17 cellular contexts compared by ENCODE assay signal in genomic region chr19:6042776-6043726, GRCh38.
"Had no signal": no experiment of that assay in that cellular context is flagged by ENCODE, and none has a peak within 500 bp of the region (broad histone marks: within the 10 kb centered on the region; RNA-seq: fewer than 3 reads in every experiment).

No MANE protein-coding gene starts in this region.

- H3K27me3 Mint-ChIP-seq: activated CD4-positive, alpha-beta memory T cell treated with anti-CD3 and anti-CD28 coated beads, Interleukin-2, amount 10 ng/mL, durations not matched to agents 7 days and 5 days; activated naive CD4-positive, alpha-beta T cell treated with anti-CD3 and anti-CD28 coated beads, Interleukin-2, amount 50 U/mL, for 24 hours; T-cell had no signal

- H3K9me3 Mint-ChIP-seq: activated naive CD4-positive, alpha-beta T cell treated with anti-CD3 and anti-CD28 coated beads, Interleukin-2, amount 50 U/mL, for 24 hours; activated T-helper 2 cell treated with anti-CD3 and anti-CD28 coated beads, Interferon-gamma antibody, Interleukin-2, Interleukin-4, amounts not matched to agents 10 μg/mL and 5 μg/mL and 100 μg/mL, durations not matched to agents 14 hours and 24 hours and 36 hours; memory B cell; neural progenitor cell; stimulated activated naive B cell treated with anti-CD40 and anti-IgM and Interleukin-4, amounts not matched to agents 10 μg/mL and 1 μg/mL and 100 μg/mL, for 72 hours; T-cell had no signal

- H3K9ac ChIP-seq: neural progenitor cell had no signal

- DNase-seq: activated CD4-positive, alpha-beta memory T cell treated with anti-CD3 and anti-CD28 coated beads, Interleukin-2, amount 10 ng/mL, durations not matched to agents 7 days and 5 days; body of pancreas; esophagus squamous epithelium; foreskin fibroblast; left lung; pancreas; small intestine; stimulated activated naive B cell treated with anti-CD40 and anti-IgM and Interleukin-4, amounts not matched to agents 10 μg/mL and 1 μg/mL and 100 μg/mL, for 72 hours; T-cell; upper lobe of right lung had no signal

- H3K4me1 Mint-ChIP-seq: activated naive CD4-positive, alpha-beta T cell treated with anti-CD3 and anti-CD28 coated beads, Interleukin-2, amount 50 U/mL, for 24 hours; T-cell had no signal

- H3K36me3 Mint-ChIP-seq: memory B cell; stimulated activated naive B cell treated with anti-CD40 and anti-IgM and Interleukin-4, amounts not matched to agents 10 μg/mL and 1 μg/mL and 100 μg/mL, for 72 hours had no signal

- H2AFZ ChIP-seq: neural progenitor cell had no signal

- H3K9me3 ChIP-seq: body of pancreas, esophagus squamous epithelium, left lung, pancreas, suprapubic skin, upper lobe of right lung had no signal

- FAIRE-seq: endometrium, pancreas, small intestine had no signal

- H3K27me3 ChIP-seq: body of pancreas, esophagus squamous epithelium, left lung, neural progenitor cell, pancreas, suprapubic skin, upper lobe of right lung had no signal

- H3K27ac ChIP-seq: body of pancreas, esophagus squamous epithelium, left lung, neural progenitor cell, pancreas, suprapubic skin, upper lobe of right lung, VCaP had no signal

- H3K4me1 ChIP-seq: body of pancreas, pancreas, suprapubic skin, upper lobe of right lung had no signal

- ATAC-seq: body of pancreas; left lung; pancreas; stimulated activated naive B cell treated with anti-CD40 and anti-IgM and Interleukin-4, amounts not matched to agents 10 μg/mL and 1 μg/mL and 100 μg/mL, for 72 hours; T-cell; upper lobe of right lung had no signal

- H3K4me3 Mint-ChIP-seq: activated CD4-positive, alpha-beta memory T cell treated with anti-CD3 and anti-CD28 coated beads, Interleukin-2, amount 10 ng/mL, durations not matched to agents 7 days and 5 days; activated naive CD4-positive, alpha-beta T cell treated with anti-CD3 and anti-CD28 coated beads, Interleukin-2, amount 50 U/mL, for 24 hours; memory B cell; neural progenitor cell; stimulated activated naive B cell treated with anti-CD40 and anti-IgM and Interleukin-4, amounts not matched to agents 10 μg/mL and 1 μg/mL and 100 μg/mL, for 72 hours; T-cell had no signal

- H3K4me2 ChIP-seq: neural progenitor cell had no signal

- H3K4me3 ChIP-seq: body of pancreas, esophagus squamous epithelium, left lung, neural progenitor cell, pancreas, suprapubic skin, upper lobe of right lung had no signal

- H3K27ac Mint-ChIP-seq: activated CD4-positive, alpha-beta memory T cell treated with anti-CD3 and anti-CD28 coated beads, Interleukin-2, amount 10 ng/mL, durations not matched to agents 7 days and 5 days; activated naive CD4-positive, alpha-beta T cell treated with anti-CD3 and anti-CD28 coated beads, Interleukin-2, amount 50 U/mL, for 24 hours; activated T-helper 2 cell treated with anti-CD3 and anti-CD28 coated beads, Interferon-gamma antibody, Interleukin-2, Interleukin-4, amounts not matched to agents 10 μg/mL and 5 μg/mL and 100 μg/mL, durations not matched to agents 14 hours and 24 hours and 36 hours; memory B cell; neural progenitor cell; T-cell had no signal

- H3K36me3 ChIP-seq: neural progenitor cell, pancreas, upper lobe of right lung had no signal
